20 cellular contexts compared by ENCODE assay signal in genomic region chr20:57769756-57770155, GRCh38. TPM values are rescaled to one million over a fixed set of nuclear protein-coding genes. Genes with fewer than 3 reads are reported as not detected.
DNase-seq lines count a peak whose midpoint lies in the region; ATAC-seq and TF ChIP-seq lines count a peak whose summit lies in the region.
"Had no signal": no experiment of that assay in that cellular context is flagged by ENCODE, and none has a peak within 500 bp of the region (broad histone marks: within the 10 kb centered on the region; RNA-seq: fewer than 3 reads in every experiment).

No MANE protein-coding gene starts in this region.

- intact Hi-C loops in prostate gland (cut with DNase I), result no loop called here

- peaks cover 4% of the 10 kb centered on the region for H3K4me1 ChIP-seq in prostate gland (replicated peaks)

- H3K9me3 ChIP-seq in KOPT-K1 (ENCODE audit: insufficient read depth, low read length, poor library complexity, severe bottlenecking) (no peaks in the 10 kb centered on the region), prostate gland (no peaks in the 10 kb centered on the region)

- DNase-seq in Daoy (ENCODE audit: low read depth), result peak; percentile 53
- DNase-seq in dermis blood vessel endothelial cell, result peak; percentile 64
- DNase-seq in prostate gland (ENCODE audit: low spot score), result no peak
- no peak for DNase-seq in AML-193 (lab: John Stamatoyannopoulos, UW)
- DNase-seq: activated CD4-positive, alpha-beta T cell treated with anti-CD3 and anti-CD28 coated beads for 4 hours; activated CD8-positive, alpha-beta memory T cell treated with anti-CD3 and anti-CD28 coated beads, Interleukin-2, amount 10 ng/mL, durations not matched to agents 7 days and 5 days; DMS79 treated with DMSO at 0.1 percent for 48 hours; foreskin fibroblast; HCEC 1CT; NCI-H1694 treated with DMSO at 0.1 percent for 48 hours; NCI-H748 treated with DMSO at 0.1 percent for 48 hours; SHP77; stimulated activated CD4-positive, alpha-beta T cell treated with anti-CD3 and anti-CD28 coated beads, Interleukin-1b, Interleukin-23, amount 100 ng/mL, for 48 hours; stimulated activated naive CD4-positive, alpha-beta T cell had no signal

- no peaks in the 10 kb centered on the region for H3K27me3 ChIP-seq in prostate gland (replicated peaks; ENCODE audit: insufficient read depth)
- H3K27me3 ChIP-seq: hepatocyte had no signal

- TF ChIP-seq CTCF in prostate gland (IDR thresholded peaks at IDR 0.05), result no peak

- H3K36me3 ChIP-seq in KOPT-K1 (ENCODE audit: insufficient read depth, low read length) (no peaks in the 10 kb centered on the region), prostate gland (no peaks in the 10 kb centered on the region)

- H3K4me3 ChIP-seq in prostate gland, result no peak overlapping the region
- H3K4me3 ChIP-seq: hepatocyte, K562, lung had no signal

- ATAC-seq in GM18520 (IDR thresholded peaks at IDR 0.05; ENCODE audit: unreplicated experiment) (no peak), HG02571 (IDR thresholded peaks at IDR 0.05; ENCODE audit: unreplicated experiment) (no peak)
- ATAC-seq: activated CD8-positive, alpha-beta memory T cell treated with anti-CD3 and anti-CD28 coated beads, Interleukin-2, amount 10 ng/mL, durations not matched to agents 7 days and 5 days; K562 had no signal

- WGBS in prostate gland, result 84% methylated on average over 5 of the region's 5 CpGs

- H3K27ac ChIP-seq in KOPT-K1 (ENCODE audit: low read depth, low read length, poor library complexity, severe bottlenecking), result peak overlapping the region; percentile 32
- peak overlapping the region; percentile 77 to 93 for H3K27ac ChIP-seq in prostate gland
- H3K27ac ChIP-seq: hepatocyte had no signal

- TF ChIP-seq POLR2A in prostate gland (IDR thresholded peaks at IDR 0.05), result no peak

RNA-seq across cellular contexts. Expression of gene PMEPA1, which starts 59.9 kb away (rescaled TPM):
- 11.0 and 12.2 TPM in 2 replicates for total RNA-seq in Daoy (2014; rRNA removed; shearing (Covaris generic))
- total RNA-seq in dermis blood vessel endothelial cell (0.93 and 1.9 TPM in 2 replicates), prostate gland (100 to 1,000 TPM in 1 of 2 donors, 10 to 100 TPM in 1; 96.5 to 245 TPM)

Comparison
In these comparisons a context has a peak if more than half of its experiments do, and no peak if none do; other contexts are left out.
1. DNase-seq: peak in Daoy (single experiment) and dermis blood vessel endothelial cell (single experiment); none in prostate gland (single experiment) and AML-193 (0 of 2).